Comparison of ENCODE assay signal across 1 cellular context in genomic region chr1:206784471-206784903, GRCh38.
TF ChIP-seq lines count a peak whose summit lies in the region.

No MANE protein-coding gene starts in this region.

TF ChIP-seq in GM12878, 131 proteins besides CTCF, POLR2A, EP300 and RAD21 (continued from another document and continues in another):
- TF ChIP-seq, protein P1, sequence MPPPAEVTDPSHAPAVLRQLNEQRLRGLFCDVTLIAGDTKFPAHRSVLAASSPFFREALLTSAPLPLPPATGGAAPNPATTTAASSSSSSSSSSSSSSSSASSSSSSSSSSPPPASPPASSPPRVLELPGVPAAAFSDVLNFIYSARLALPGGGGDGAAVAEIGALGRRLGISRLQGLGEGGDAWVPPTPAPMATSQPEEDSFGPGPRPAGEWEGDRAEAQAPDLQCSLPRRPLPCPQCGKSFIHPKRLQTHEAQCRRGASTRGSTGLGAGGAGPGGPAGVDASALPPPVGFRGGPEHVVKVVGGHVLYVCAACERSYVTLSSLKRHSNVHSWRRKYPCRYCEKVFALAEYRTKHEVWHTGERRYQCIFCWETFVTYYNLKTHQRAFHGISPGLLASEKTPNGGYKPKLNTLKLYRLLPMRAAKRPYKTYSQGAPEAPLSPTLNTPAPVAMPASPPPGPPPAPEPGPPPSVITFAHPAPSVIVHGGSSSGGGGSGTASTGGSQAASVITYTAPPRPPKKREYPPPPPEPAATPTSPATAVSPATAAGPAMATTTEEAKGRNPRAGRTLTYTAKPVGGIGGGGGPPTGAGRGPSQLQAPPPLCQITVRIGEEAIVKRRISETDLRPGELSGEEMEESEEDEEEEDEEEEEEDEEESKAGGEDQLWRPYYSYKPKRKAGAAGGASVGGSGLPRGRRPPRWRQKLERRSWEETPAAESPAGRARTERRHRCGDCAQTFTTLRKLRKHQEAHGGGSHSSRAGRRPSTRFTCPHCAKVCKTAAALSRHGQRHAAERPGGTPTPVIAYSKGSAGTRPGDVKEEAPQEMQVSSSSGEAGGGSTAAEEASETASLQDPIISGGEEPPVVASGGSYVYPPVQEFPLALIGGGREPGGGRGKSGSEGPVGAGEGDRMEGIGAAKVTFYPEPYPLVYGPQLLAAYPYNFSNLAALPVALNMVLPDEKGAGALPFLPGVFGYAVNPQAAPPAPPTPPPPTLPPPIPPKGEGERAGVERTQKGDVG (CRISPR knock-in tag; IDR thresholded peaks at IDR 0.05) = no peak
- no peak for TF ChIP-seq PBX3 (IDR thresholded peaks at IDR 0.05; ENCODE audit: insufficient replicate concordance, low read depth, low read length)
- TF ChIP-seq, protein P2, sequence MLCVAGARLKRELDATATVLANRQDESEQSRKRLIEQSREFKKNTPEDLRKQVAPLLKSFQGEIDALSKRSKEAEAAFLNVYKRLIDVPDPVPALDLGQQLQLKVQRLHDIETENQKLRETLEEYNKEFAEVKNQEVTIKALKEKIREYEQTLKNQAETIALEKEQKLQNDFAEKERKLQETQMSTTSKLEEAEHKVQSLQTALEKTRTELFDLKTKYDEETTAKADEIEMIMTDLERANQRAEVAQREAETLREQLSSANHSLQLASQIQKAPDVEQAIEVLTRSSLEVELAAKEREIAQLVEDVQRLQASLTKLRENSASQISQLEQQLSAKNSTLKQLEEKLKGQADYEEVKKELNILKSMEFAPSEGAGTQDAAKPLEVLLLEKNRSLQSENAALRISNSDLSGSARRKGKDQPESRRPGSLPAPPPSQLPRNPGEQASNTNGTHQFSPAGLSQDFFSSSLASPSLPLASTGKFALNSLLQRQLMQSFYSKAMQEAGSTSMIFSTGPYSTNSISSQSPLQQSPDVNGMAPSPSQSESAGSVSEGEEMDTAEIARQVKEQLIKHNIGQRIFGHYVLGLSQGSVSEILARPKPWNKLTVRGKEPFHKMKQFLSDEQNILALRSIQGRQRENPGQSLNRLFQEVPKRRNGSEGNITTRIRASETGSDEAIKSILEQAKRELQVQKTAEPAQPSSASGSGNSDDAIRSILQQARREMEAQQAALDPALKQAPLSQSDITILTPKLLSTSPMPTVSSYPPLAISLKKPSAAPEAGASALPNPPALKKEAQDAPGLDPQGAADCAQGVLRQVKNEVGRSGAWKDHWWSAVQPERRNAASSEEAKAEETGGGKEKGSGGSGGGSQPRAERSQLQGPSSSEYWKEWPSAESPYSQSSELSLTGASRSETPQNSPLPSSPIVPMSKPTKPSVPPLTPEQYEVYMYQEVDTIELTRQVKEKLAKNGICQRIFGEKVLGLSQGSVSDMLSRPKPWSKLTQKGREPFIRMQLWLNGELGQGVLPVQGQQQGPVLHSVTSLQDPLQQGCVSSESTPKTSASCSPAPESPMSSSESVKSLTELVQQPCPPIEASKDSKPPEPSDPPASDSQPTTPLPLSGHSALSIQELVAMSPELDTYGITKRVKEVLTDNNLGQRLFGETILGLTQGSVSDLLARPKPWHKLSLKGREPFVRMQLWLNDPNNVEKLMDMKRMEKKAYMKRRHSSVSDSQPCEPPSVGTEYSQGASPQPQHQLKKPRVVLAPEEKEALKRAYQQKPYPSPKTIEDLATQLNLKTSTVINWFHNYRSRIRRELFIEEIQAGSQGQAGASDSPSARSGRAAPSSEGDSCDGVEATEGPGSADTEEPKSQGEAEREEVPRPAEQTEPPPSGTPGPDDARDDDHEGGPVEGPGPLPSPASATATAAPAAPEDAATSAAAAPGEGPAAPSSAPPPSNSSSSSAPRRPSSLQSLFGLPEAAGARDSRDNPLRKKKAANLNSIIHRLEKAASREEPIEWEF (IDR thresholded peaks at IDR 0.05; ENCODE audit: insufficient replicate concordance, low read depth, low read length) = peak; percentile 32
- peak; percentile 91 for TF ChIP-seq ATF2 (IDR thresholded peaks at IDR 0.05; ENCODE audit: low read length)
- TF ChIP-seq TCF7 (IDR thresholded peaks at IDR 0.05; ENCODE audit: borderline replicate concordance) = peak; percentile 72
- no peak for TF ChIP-seq ZZZ3 (IDR thresholded peaks at IDR 0.05; ENCODE audit: control insufficient read depth, insufficient read length, low read depth)
- TF ChIP-seq CBX3 (IDR thresholded peaks at IDR 0.05; ENCODE audit: borderline replicate concordance, low read depth) = no peak
- TF ChIP-seq, protein P3, sequence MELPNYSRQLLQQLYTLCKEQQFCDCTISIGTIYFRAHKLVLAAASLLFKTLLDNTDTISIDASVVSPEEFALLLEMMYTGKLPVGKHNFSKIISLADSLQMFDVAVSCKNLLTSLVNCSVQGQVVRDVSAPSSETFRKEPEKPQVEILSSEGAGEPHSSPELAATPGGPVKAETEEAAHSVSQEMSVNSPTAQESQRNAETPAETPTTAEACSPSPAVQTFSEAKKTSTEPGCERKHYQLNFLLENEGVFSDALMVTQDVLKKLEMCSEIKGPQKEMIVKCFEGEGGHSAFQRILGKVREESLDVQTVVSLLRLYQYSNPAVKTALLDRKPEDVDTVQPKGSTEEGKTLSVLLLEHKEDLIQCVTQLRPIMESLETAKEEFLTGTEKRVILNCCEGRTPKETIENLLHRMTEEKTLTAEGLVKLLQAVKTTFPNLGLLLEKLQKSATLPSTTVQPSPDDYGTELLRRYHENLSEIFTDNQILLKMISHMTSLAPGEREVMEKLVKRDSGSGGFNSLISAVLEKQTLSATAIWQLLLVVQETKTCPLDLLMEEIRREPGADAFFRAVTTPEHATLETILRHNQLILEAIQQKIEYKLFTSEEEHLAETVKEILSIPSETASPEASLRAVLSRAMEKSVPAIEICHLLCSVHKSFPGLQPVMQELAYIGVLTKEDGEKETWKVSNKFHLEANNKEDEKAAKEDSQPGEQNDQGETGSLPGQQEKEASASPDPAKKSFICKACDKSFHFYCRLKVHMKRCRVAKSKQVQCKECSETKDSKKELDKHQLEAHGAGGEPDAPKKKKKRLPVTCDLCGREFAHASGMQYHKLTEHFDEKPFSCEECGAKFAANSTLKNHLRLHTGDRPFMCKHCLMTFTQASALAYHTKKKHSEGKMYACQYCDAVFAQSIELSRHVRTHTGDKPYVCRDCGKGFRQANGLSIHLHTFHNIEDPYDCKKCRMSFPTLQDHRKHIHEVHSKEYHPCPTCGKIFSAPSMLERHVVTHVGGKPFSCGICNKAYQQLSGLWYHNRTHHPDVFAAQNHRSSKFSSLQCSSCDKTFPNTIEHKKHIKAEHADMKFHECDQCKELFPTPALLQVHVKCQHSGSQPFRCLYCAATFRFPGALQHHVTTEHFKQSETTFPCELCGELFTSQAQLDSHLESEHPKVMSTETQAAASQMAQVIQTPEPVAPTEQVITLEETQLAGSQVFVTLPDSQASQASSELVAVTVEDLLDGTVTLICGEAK (IDR thresholded peaks at IDR 0.05; ENCODE audit: borderline replicate concordance) = no peak
- peak; percentile 96 for TF ChIP-seq DPF2 (IDR thresholded peaks at IDR 0.05)
- no peak for TF ChIP-seq NFXL1 (IDR thresholded peaks at IDR 0.05; ENCODE audit: borderline replicate concordance)
- TF ChIP-seq YY1 (IDR thresholded peaks at IDR 0.05; ENCODE audit: low read depth, low read length) = peak; percentile 43; the same call in 1 of the 2 replicates
- TF ChIP-seq, protein P4, sequence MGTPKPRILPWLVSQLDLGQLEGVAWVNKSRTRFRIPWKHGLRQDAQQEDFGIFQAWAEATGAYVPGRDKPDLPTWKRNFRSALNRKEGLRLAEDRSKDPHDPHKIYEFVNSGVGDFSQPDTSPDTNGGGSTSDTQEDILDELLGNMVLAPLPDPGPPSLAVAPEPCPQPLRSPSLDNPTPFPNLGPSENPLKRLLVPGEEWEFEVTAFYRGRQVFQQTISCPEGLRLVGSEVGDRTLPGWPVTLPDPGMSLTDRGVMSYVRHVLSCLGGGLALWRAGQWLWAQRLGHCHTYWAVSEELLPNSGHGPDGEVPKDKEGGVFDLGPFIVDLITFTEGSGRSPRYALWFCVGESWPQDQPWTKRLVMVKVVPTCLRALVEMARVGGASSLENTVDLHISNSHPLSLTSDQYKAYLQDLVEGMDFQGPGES (IDR thresholded peaks at IDR 0.05) = no peak
- no peak for TF ChIP-seq POLR2AphosphoS5 (IDR thresholded peaks at IDR 0.05; ENCODE audit: low read length)
- no peak for TF ChIP-seq SKIL (IDR thresholded peaks at IDR 0.05; ENCODE audit: low read depth, poor library complexity, severe bottlenecking)
- no peak for TF ChIP-seq BRCA1 (IDR thresholded peaks at IDR 0.05; ENCODE audit: low read depth, low read length)
- TF ChIP-seq ZNF274 (IDR thresholded peaks at IDR 0.05; ENCODE audit: insufficient read depth, insufficient read length) = no peak
- TF ChIP-seq ZNF592 (IDR thresholded peaks at IDR 0.05) = no peak
- TF ChIP-seq CHD2 (IDR thresholded peaks at IDR 0.05; ENCODE audit: borderline replicate concordance, low read depth, low read length) = peak; percentile 68
- peak; percentile 51; the same call in 1 of the 2 replicates for TF ChIP-seq CBX5 (IDR thresholded peaks at IDR 0.05; ENCODE audit: low read depth)
- 0 out of 2 replicates have a peak, but pooled peaks have one; percentile 52 for TF ChIP-seq TCF12 (IDR thresholded peaks at IDR 0.05; ENCODE audit: low read depth, low read length)
- TF ChIP-seq ZNF384 (IDR thresholded peaks at IDR 0.05; ENCODE audit: borderline replicate concordance, low read depth, low read length) = no peak
- peak; percentile 78 for TF ChIP-seq CREB1 (IDR thresholded peaks at IDR 0.05; ENCODE audit: low read depth)
- no peak for TF ChIP-seq RAD51 (IDR thresholded peaks at IDR 0.05)
- TF ChIP-seq MEF2B (IDR thresholded peaks at IDR 0.05; ENCODE audit: partially characterized antibody, poor library complexity, severe bottlenecking) = peak; percentile 66
- TF ChIP-seq MTA3 (IDR thresholded peaks at IDR 0.05; ENCODE audit: borderline replicate concordance, low read length) = peak; percentile 95
- no peak for TF ChIP-seq ZNF622 (IDR thresholded peaks at IDR 0.05)
- no peak for TF ChIP-seq ESRRA (IDR thresholded peaks at IDR 0.05; ENCODE audit: low read length)
- TF ChIP-seq EED (IDR thresholded peaks at IDR 0.05; ENCODE audit: low read depth) = peak; percentile 100
- TF ChIP-seq RUNX3 (IDR thresholded peaks at IDR 0.05; ENCODE audit: low read length) = peak; percentile 98
- peak; percentile 65 for TF ChIP-seq GATAD2B (conservative IDR thresholded peaks at IDR 0.05; ENCODE audit: low read depth)
- TF ChIP-seq BMI1 (IDR thresholded peaks at IDR 0.05; ENCODE audit: borderline replicate concordance) = no peak
- TF ChIP-seq RCOR1 (conservative IDR thresholded peaks at IDR 0.05; ENCODE audit: low read depth, low read length) = no peak
- no peak; a peak in 1 of 4 replicates for TF ChIP-seq CEBPB (IDR thresholded peaks at IDR 0.05; ENCODE audit: borderline replicate concordance in 1 of 2, low read depth in 2 of 2, low read length in 2 of 2)
- peak; percentile 81 for TF ChIP-seq MTA2 (IDR thresholded peaks at IDR 0.05; ENCODE audit: low read depth)
- TF ChIP-seq STAT1 (conservative IDR thresholded peaks at IDR 0.05) = no peak
- TF ChIP-seq NRF1 (conservative IDR thresholded peaks at IDR 0.05; ENCODE audit: low read depth, low read length) = no peak
- no peak for TF ChIP-seq YBX1 (IDR thresholded peaks at IDR 0.05)
